Comparison of ENCODE assay signal across 1 cellular context in the genomic region with DNA sequence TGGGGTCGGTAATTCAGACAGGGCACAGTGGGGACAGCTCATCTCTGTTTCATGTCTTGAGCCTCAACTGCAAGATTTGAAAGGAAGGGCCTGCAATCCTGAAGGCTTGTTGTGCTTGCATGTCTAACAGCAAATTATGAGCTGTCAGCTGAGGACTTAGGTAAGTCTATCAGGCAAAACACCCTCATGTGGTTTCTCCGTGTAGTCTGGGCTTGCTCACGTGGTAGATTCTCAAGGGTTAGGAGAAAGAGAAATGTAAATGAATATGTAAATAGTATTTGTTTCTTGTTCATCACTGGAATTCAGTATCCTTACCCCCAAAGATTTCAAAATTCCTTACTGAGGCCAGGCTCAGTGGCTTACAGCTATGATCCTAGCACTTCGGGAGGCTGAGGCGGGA.
TF ChIP-seq lines count a peak whose summit lies in the region.

No MANE protein-coding gene starts in this region.

TF ChIP-seq in GM12878, 131 proteins besides CTCF, POLR2A, EP300 and RAD21:
- TF ChIP-seq, protein P1, sequence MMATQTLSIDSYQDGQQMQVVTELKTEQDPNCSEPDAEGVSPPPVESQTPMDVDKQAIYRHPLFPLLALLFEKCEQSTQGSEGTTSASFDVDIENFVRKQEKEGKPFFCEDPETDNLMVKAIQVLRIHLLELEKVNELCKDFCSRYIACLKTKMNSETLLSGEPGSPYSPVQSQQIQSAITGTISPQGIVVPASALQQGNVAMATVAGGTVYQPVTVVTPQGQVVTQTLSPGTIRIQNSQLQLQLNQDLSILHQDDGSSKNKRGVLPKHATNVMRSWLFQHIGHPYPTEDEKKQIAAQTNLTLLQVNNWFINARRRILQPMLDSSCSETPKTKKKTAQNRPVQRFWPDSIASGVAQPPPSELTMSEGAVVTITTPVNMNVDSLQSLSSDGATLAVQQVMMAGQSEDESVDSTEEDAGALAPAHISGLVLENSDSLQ (IDR thresholded peaks at IDR 0.05): no peak
- no peak for TF ChIP-seq NR2C2 (IDR thresholded peaks at IDR 0.05; ENCODE audit: borderline replicate concordance, control insufficient read depth, insufficient read length, low read depth)
- TF ChIP-seq, protein P2, sequence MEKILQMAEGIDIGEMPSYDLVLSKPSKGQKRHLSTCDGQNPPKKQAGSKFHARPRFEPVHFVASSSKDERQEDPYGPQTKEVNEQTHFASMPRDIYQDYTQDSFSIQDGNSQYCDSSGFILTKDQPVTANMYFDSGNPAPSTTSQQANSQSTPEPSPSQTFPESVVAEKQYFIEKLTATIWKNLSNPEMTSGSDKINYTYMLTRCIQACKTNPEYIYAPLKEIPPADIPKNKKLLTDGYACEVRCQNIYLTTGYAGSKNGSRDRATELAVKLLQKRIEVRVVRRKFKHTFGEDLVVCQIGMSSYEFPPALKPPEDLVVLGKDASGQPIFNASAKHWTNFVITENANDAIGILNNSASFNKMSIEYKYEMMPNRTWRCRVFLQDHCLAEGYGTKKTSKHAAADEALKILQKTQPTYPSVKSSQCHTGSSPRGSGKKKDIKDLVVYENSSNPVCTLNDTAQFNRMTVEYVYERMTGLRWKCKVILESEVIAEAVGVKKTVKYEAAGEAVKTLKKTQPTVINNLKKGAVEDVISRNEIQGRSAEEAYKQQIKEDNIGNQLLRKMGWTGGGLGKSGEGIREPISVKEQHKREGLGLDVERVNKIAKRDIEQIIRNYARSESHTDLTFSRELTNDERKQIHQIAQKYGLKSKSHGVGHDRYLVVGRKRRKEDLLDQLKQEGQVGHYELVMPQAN (conservative IDR thresholded peaks at IDR 0.05): no peak
- TF ChIP-seq CBX5 (IDR thresholded peaks at IDR 0.05; ENCODE audit: low read depth): no peak
- no peak for TF ChIP-seq EZH2 (IDR thresholded peaks at IDR 0.05; ENCODE audit: borderline replicate concordance, control insufficient read depth, low read depth, low read length)
- no peak for TF ChIP-seq ASH2L (IDR thresholded peaks at IDR 0.05; ENCODE audit: borderline replicate concordance, low read depth)
- TF ChIP-seq POU2F2 (IDR thresholded peaks at IDR 0.05; ENCODE audit: borderline replicate concordance, low read depth, low read length): no peak
- no peak for TF ChIP-seq BCL11A (IDR thresholded peaks at IDR 0.05; ENCODE audit: low read depth, low read length)
- no peak for TF ChIP-seq SIN3A (IDR thresholded peaks at IDR 0.05; ENCODE audit: low read depth, low read length)
- TF ChIP-seq FOXK2 (IDR thresholded peaks at IDR 0.05): no peak
- no peak for TF ChIP-seq HDAC6 (IDR thresholded peaks at IDR 0.05; ENCODE audit: unreplicated experiment)
- TF ChIP-seq, protein P3, sequence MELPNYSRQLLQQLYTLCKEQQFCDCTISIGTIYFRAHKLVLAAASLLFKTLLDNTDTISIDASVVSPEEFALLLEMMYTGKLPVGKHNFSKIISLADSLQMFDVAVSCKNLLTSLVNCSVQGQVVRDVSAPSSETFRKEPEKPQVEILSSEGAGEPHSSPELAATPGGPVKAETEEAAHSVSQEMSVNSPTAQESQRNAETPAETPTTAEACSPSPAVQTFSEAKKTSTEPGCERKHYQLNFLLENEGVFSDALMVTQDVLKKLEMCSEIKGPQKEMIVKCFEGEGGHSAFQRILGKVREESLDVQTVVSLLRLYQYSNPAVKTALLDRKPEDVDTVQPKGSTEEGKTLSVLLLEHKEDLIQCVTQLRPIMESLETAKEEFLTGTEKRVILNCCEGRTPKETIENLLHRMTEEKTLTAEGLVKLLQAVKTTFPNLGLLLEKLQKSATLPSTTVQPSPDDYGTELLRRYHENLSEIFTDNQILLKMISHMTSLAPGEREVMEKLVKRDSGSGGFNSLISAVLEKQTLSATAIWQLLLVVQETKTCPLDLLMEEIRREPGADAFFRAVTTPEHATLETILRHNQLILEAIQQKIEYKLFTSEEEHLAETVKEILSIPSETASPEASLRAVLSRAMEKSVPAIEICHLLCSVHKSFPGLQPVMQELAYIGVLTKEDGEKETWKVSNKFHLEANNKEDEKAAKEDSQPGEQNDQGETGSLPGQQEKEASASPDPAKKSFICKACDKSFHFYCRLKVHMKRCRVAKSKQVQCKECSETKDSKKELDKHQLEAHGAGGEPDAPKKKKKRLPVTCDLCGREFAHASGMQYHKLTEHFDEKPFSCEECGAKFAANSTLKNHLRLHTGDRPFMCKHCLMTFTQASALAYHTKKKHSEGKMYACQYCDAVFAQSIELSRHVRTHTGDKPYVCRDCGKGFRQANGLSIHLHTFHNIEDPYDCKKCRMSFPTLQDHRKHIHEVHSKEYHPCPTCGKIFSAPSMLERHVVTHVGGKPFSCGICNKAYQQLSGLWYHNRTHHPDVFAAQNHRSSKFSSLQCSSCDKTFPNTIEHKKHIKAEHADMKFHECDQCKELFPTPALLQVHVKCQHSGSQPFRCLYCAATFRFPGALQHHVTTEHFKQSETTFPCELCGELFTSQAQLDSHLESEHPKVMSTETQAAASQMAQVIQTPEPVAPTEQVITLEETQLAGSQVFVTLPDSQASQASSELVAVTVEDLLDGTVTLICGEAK (IDR thresholded peaks at IDR 0.05; ENCODE audit: borderline replicate concordance): no peak
- TF ChIP-seq FOS (IDR thresholded peaks at IDR 0.05; ENCODE audit: borderline replicate concordance, extremely low read depth, insufficient read length): no peak
- TF ChIP-seq, protein P4, sequence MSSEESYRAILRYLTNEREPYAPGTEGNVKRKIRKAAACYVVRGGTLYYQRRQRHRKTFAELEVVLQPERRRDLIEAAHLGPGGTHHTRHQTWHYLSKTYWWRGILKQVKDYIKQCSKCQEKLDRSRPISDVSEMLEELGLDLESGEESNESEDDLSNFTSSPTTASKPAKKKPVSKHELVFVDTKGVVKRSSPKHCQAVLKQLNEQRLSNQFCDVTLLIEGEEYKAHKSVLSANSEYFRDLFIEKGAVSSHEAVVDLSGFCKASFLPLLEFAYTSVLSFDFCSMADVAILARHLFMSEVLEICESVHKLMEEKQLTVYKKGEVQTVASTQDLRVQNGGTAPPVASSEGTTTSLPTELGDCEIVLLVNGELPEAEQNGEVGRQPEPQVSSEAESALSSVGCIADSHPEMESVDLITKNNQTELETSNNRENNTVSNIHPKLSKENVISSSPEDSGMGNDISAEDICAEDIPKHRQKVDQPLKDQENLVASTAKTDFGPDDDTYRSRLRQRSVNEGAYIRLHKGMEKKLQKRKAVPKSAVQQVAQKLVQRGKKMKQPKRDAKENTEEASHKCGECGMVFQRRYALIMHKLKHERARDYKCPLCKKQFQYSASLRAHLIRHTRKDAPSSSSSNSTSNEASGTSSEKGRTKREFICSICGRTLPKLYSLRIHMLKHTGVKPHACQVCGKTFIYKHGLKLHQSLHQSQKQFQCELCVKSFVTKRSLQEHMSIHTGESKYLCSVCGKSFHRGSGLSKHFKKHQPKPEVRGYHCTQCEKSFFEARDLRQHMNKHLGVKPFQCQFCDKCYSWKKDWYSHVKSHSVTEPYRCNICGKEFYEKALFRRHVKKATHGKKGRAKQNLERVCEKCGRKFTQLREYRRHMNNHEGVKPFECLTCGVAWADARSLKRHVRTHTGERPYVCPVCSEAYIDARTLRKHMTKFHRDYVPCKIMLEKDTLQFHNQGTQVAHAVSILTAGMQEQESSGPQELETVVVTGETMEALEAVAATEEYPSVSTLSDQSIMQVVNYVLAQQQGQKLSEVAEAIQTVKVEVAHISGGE (CRISPR knock-in tag; IDR thresholded peaks at IDR 0.05): no peak
- no peak for TF ChIP-seq RAD51 (IDR thresholded peaks at IDR 0.05)
- no peak for TF ChIP-seq MYC (IDR thresholded peaks at IDR 0.05; ENCODE audit: insufficient read depth, insufficient read length, insufficient replicate concordance, low read length, severe bottlenecking)
- TF ChIP-seq SREBF1 (IDR thresholded peaks at IDR 0.05; ENCODE audit: low read length): no peak
- no peak for TF ChIP-seq BRCA1 (IDR thresholded peaks at IDR 0.05; ENCODE audit: low read depth, low read length)
- TF ChIP-seq, protein P5, sequence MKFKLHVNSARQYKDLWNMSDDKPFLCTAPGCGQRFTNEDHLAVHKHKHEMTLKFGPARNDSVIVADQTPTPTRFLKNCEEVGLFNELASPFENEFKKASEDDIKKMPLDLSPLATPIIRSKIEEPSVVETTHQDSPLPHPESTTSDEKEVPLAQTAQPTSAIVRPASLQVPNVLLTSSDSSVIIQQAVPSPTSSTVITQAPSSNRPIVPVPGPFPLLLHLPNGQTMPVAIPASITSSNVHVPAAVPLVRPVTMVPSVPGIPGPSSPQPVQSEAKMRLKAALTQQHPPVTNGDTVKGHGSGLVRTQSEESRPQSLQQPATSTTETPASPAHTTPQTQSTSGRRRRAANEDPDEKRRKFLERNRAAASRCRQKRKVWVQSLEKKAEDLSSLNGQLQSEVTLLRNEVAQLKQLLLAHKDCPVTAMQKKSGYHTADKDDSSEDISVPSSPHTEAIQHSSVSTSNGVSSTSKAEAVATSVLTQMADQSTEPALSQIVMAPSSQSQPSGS (IDR thresholded peaks at IDR 0.05; ENCODE audit: low read length): no peak
- no peak for TF ChIP-seq ESRRA (IDR thresholded peaks at IDR 0.05; ENCODE audit: low read length)
TF ChIP-seq in GM12878: peak in this region for 0.
